In genomic region chr7:103148994-103149807, GRCh38 we compare ENCODE assay signal across 8 cellular contexts. TPM values are rescaled to one million over a fixed set of nuclear protein-coding genes. Genes with fewer than 3 reads are reported as not detected.
DNase-seq lines count a peak whose midpoint lies in the region; ATAC-seq and TF ChIP-seq lines count a peak whose summit lies in the region.

Gene NAPEPLD (minus strand): TSS chr7:103149099. CDS start chr7:103128776, 20,323 bp downstream.

- no peaks in the 10 kb centered on the region for H3K9me3 Mint-ChIP-seq in activated T-cell treated with anti-CD3 and anti-CD28 coated beads, Interleukin-2, amount 50 U/mL, for 72 hours
- peaks cover 0 to 2% (median 0%) of the 10 kb centered on the region in 7 donors for H3K9me3 Mint-ChIP-seq in naive B cell

- intact Hi-C loops in esophagus squamous epithelium (cut with DNase I), result no loop called here

- WGBS in esophagus squamous epithelium, 2 donors, result 4% methylated on average over 5 to 17 of the region's 82 CpGs

- H3K4me1 Mint-ChIP-seq in activated T-cell treated with anti-CD3 and anti-CD28 coated beads, Interleukin-2, amount 50 U/mL, for 72 hours (ENCODE audit: low read depth), result peaks cover 39% of the 10 kb centered on the region
- H3K4me1 Mint-ChIP-seq in naive B cell, result peaks cover 33 to 39% (median 37%) of the 10 kb centered on the region in 3 donors

- peaks cover 3 to 51% (median 6%) of the 10 kb centered on the region in 3 donors for H3K4me1 ChIP-seq in esophagus squamous epithelium

- TF ChIP-seq EP300 in Ishikawa (IDR thresholded peaks at IDR 0.05; ENCODE audit: borderline replicate concordance), result no peak

- H3K27me3 Mint-ChIP-seq in activated T-cell treated with anti-CD3 and anti-CD28 coated beads, Interleukin-2, amount 50 U/mL, for 72 hours (ENCODE audit: low read depth), result no peaks in the 10 kb centered on the region
- no peaks in the 10 kb centered on the region for H3K27me3 Mint-ChIP-seq in naive B cell

- H3K27me3 ChIP-seq in esophagus squamous epithelium, result peaks cover 0 to 48% (median 0%) of the 10 kb centered on the region in 4 donors

- peak within 1 kb of the TSS; percentile 47 to 87 (median 72) for H3K4me3 ChIP-seq in esophagus squamous epithelium

- H3K9me3 ChIP-seq in esophagus squamous epithelium, result no peaks in the 10 kb centered on the region

- H3K4me3 Mint-ChIP-seq in activated T-cell treated with anti-CD3 and anti-CD28 coated beads, Interleukin-2, amount 50 U/mL, for 72 hours, result peak within 1 kb of the TSS; percentile 98
- H3K4me3 Mint-ChIP-seq in naive B cell, result peak within 1 kb of the TSS; percentile 92 to 99 (median 98)

- H3K36me3 ChIP-seq in esophagus squamous epithelium, result no peaks in the 10 kb centered on the region

- peak in 1 of 4 donors; percentile 38 for TF ChIP-seq POLR2A in esophagus squamous epithelium (IDR thresholded peaks at IDR 0.05)

- TF ChIP-seq RAD21 in Ishikawa (IDR thresholded peaks at IDR 0.05; ENCODE audit: low read depth), result no peak; the same call in 1 of the 2 replicates

- peak in 1 of 6 experiments; percentile 8 for TF ChIP-seq CTCF in esophagus squamous epithelium (IDR thresholded peaks at IDR 0.05)

- DNase-seq in DMS53 treated with DMSO at 0.1 percent for 48 hours (lab: John Stamatoyannopoulos, UW; ENCODE audit: unreplicated experiment) (peak; percentile 93), esophagus squamous epithelium (lab: John Stamatoyannopoulos, UW) (peak; percentile 4), naive B cell (peak; percentile 83)
- peak; percentile 77 to 80 for DNase-seq in activated T-cell treated with anti-CD3 and anti-CD28 coated beads, Interleukin-2, amount 50 U/mL, for 72 hours
- peak; percentile 33 to 56 for DNase-seq in stimulated activated CD8-positive, alpha-beta memory T cell treated with anti-CD3 and anti-CD28 coated beads, Interleukin-7, amount 100 ng/mL, for 48 hours (ENCODE audit: extremely low read depth in 1 of 2, low read depth in 1 of 2)

- peak within 1 kb of the TSS; percentile 89 for H3K27ac Mint-ChIP-seq in activated T-cell treated with anti-CD3 and anti-CD28 coated beads, Interleukin-2, amount 50 U/mL, for 72 hours
- peak within 1 kb of the TSS; percentile 92 to 99 (median 96) for H3K27ac Mint-ChIP-seq in naive B cell

- H3K36me3 Mint-ChIP-seq in activated T-cell treated with anti-CD3 and anti-CD28 coated beads, Interleukin-2, amount 50 U/mL, for 72 hours (ENCODE audit: insufficient read depth in 2 of 2), result peaks cover 2 to 3% of the 10 kb centered on the region in 2 donors
- H3K36me3 Mint-ChIP-seq in naive B cell, result peaks cover 0 to 8% of the 10 kb centered on the region in 2 donors

- peak; percentile 81 for ATAC-seq in GM21619 (IDR thresholded peaks at IDR 0.05; ENCODE audit: unreplicated experiment)
- peak; percentile 91 to 93 for ATAC-seq in activated T-cell treated with anti-CD3 and anti-CD28 coated beads, Interleukin-2, amount 50 U/mL, for 72 hours (replicated peaks in 1 of 2)
- peak; percentile 84 to 86 for ATAC-seq in naive B cell (ENCODE audit: low read depth in 2 of 2)

- H3K27ac ChIP-seq in esophagus squamous epithelium, result peak within 1 kb of the TSS; percentile 91 to 96 (median 94)

TF ChIP-seq in Ishikawa, 13 proteins besides CTCF, POLR2A, EP300 and RAD21 (continues in another document):
- TF ChIP-seq EGR1 (IDR thresholded peaks at IDR 0.05) (peak; percentile 89), MAX (IDR thresholded peaks at IDR 0.05) (peak; percentile 95), CREB1 (IDR thresholded peaks at IDR 0.05; ENCODE audit: low read depth) (no peak), TAF1 (IDR thresholded peaks at IDR 0.05; ENCODE audit: low read depth) (no peak; the same call in 1 of the 2 replicates), TEAD4 (IDR thresholded peaks at IDR 0.05) (peak; percentile 34; the same call in 1 of the 2 replicates), FOXM1 (IDR thresholded peaks at IDR 0.05; ENCODE audit: borderline replicate concordance, low read depth) (no peak), TCF12 (IDR thresholded peaks at IDR 0.05; ENCODE audit: low read depth) (peak; percentile 47), YY1 (IDR thresholded peaks at IDR 0.05; ENCODE audit: low read depth) (peak; percentile 99), CEBPB (IDR thresholded peaks at IDR 0.05) (no peak), NFIC (IDR thresholded peaks at IDR 0.05) (peak; percentile 28; the same call in 1 of the 2 replicates), USF1 (IDR thresholded peaks at IDR 0.05) (0 out of 2 replicates have a peak, but pooled peaks have one; percentile 7)

TF ChIP-seq in PFSK-1, 5 proteins besides CTCF, POLR2A, EP300 and RAD21:
- TF ChIP-seq SIN3A (IDR thresholded peaks at IDR 0.05; ENCODE audit: borderline replicate concordance, insufficient read depth, low read length) (no peak), FOXP2 (optimal IDR thresholded peaks at IDR 0.05; ENCODE audit: borderline replicate concordance, extremely low read depth, extremely low read length, insufficient read depth) (peak; percentile 56), REST (IDR thresholded peaks at IDR 0.05; ENCODE audit: insufficient read depth in 1 of 2, low read depth in 2 of 2, low read length in 2 of 2) (peak in 1 of 2 experiments; percentile 26; a peak in 1 of 4 replicates), TAF1 (IDR thresholded peaks at IDR 0.05; ENCODE audit: borderline replicate concordance, insufficient read depth, low read length) (peak; percentile 36; the same call in 1 of the 2 replicates), POLR2AphosphoS5 (IDR thresholded peaks at IDR 0.05; ENCODE audit: low read depth, low read length) (peak; percentile 64)

RNA-seq across cellular contexts. Expression of gene NAPEPLD, which starts in this region (rescaled TPM):
- polyA plus RNA-seq in PFSK-1 (2012; ENCODE audit: insufficient read length, low read depth), result 0.54 TPM
- total RNA-seq in activated T-cell treated with anti-CD3 and anti-CD28 coated beads, Interleukin-2, amount 50 U/mL, for 72 hours, result 10 to 100 TPM in 1 of 2 donors, 1 to 10 TPM in 1; 8.1 to 10.9 TPM
- 1 to 10 TPM; 1.5 to 8.4 (median 4.7) TPM for total RNA-seq in esophagus squamous epithelium
- polyA plus RNA-seq in naive B cell (ENCODE audit: low read depth in 6 of 6), result 1 to 10 TPM; 6.0 to 9.6 (median 6.6) TPM

Comparison
In these comparisons a context has a peak if more than half of its experiments do, and no peak if none do; other contexts are left out.
1. Peak in every context shown above with its lines: DNase-seq, ATAC-seq, H3K4me3 ChIP-seq and H3K27ac ChIP-seq.
2. DNase-seq: peak in every context shown above with its lines; median percentile 93 in DMS53 treated with DMSO at 0.1 percent for 48 hours; 83 in naive B cell; 78 in activated T-cell treated with anti-CD3 and anti-CD28 coated beads, Interleukin-2, amount 50 U/mL, for 72 hours; 44 in stimulated activated CD8-positive, alpha-beta memory T cell treated with anti-CD3 and anti-CD28 coated beads, Interleukin-7, amount 100 ng/mL, for 48 hours; 4 in esophagus squamous epithelium.